1 cellular context compared by ENCODE assay signal in the genomic region with DNA sequence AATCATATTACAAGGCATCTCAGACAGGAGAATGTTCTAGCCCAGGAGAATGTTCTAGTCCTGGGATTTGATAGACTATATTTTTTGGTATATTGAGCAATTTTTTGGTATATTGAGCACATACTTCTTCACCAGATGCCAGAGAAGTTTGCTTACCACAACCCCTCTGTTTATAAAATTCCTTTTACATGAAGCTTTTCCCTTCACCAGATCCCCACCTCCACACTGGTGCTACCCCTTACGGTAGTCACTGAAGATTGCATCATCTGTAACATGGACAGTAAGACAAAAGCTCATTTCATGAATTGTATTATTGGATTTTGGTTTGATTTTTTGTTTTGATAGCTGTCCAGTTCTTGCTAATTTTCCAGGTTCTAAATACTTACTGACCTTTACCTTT.
TF ChIP-seq lines count a peak whose summit lies in the region.

No MANE protein-coding gene starts in this region.

TF ChIP-seq in HepG2, 621 proteins besides CTCF, POLR2A, EP300 and RAD21 (continued from another document and continues in another):
- TF ChIP-seq, protein P1, sequence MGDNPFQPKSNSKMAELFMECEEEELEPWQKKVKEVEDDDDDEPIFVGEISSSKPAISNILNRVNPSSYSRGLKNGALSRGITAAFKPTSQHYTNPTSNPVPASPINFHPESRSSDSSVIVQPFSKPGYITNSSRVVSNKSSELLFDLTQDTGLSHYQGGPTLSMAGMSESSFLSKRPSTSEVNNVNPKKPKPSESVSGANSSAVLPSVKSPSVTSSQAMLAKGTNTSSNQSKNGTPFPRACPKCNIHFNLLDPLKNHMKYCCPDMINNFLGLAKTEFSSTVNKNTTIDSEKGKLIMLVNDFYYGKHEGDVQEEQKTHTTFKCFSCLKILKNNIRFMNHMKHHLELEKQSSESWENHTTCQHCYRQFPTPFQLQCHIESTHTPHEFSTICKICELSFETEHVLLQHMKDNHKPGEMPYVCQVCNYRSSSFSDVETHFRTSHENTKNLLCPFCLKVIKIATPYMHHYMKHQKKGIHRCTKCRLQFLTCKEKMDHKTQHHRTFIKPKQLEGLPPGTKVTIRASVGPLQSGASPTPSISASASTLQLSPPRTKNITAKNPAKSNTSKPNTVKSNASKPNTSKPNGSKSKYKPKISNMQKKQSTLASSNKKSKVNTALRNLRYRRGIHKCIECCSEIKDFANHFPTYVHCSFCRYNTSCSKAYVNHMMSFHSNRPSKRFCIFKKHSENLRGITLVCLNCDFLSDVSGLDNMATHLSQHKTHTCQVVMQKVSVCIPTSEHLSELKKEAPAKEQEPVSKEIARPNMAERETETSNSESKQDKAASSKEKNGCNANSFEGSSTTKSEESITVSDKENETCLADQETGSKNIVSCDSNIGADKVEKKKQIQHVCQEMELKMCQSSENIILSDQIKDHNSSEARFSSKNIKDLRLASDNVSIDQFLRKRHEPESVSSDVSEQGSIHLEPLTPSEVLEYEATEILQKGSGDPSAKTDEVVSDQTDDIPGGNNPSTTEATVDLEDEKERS (CRISPR knock-in tag; IDR thresholded peaks at IDR 0.05): no peak
- TF ChIP-seq ZNF891 (CRISPR knock-in tag; IDR thresholded peaks at IDR 0.05): no peak
- TF ChIP-seq ZC3H13 (CRISPR knock-in tag; IDR thresholded peaks at IDR 0.05): no peak
- TF ChIP-seq SAFB2 (CRISPR knock-in tag; IDR thresholded peaks at IDR 0.05; ENCODE audit: borderline replicate concordance, low read depth): no peak
- peak; percentile 98 for TF ChIP-seq CEBPG (CRISPR knock-in tag; IDR thresholded peaks at IDR 0.05)
- TF ChIP-seq MXD4 (CRISPR knock-in tag; IDR thresholded peaks at IDR 0.05): no peak
- no peak for TF ChIP-seq TGIF2 (CRISPR knock-in tag; IDR thresholded peaks at IDR 0.05)
- no peak for TF ChIP-seq MTA1 (CRISPR knock-in tag; IDR thresholded peaks at IDR 0.05; ENCODE audit: borderline replicate concordance)
- TF ChIP-seq IRF2 (CRISPR knock-in tag; IDR thresholded peaks at IDR 0.05): 0 out of 2 replicates have a peak, but pooled peaks have one; percentile 27
- TF ChIP-seq HOXA9 (CRISPR knock-in tag; IDR thresholded peaks at IDR 0.05; ENCODE audit: borderline replicate concordance): no peak
- no peak for TF ChIP-seq ISX (CRISPR knock-in tag; conservative IDR thresholded peaks at IDR 0.05)
- no peak for TF ChIP-seq IKZF1 (IDR thresholded peaks at IDR 0.05)
- TF ChIP-seq RBFOX2 (IDR thresholded peaks at IDR 0.05; ENCODE audit: low read depth, low read length): no peak
- TF ChIP-seq ZKSCAN5 (CRISPR knock-in tag; IDR thresholded peaks at IDR 0.05): no peak
- TF ChIP-seq, protein P2, sequence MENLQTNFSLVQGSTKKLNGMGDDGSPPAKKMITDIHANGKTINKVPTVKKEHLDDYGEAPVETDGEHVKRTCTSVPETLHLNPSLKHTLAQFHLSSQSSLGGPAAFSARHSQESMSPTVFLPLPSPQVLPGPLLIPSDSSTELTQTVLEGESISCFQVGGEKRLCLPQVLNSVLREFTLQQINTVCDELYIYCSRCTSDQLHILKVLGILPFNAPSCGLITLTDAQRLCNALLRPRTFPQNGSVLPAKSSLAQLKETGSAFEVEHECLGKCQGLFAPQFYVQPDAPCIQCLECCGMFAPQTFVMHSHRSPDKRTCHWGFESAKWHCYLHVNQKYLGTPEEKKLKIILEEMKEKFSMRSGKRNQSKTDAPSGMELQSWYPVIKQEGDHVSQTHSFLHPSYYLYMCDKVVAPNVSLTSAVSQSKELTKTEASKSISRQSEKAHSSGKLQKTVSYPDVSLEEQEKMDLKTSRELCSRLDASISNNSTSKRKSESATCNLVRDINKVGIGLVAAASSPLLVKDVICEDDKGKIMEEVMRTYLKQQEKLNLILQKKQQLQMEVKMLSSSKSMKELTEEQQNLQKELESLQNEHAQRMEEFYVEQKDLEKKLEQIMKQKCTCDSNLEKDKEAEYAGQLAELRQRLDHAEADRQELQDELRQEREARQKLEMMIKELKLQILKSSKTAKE (CRISPR knock-in tag; IDR thresholded peaks at IDR 0.05; ENCODE audit: borderline replicate concordance): no peak
- TF ChIP-seq RFXANK (CRISPR knock-in tag; IDR thresholded peaks at IDR 0.05): no peak
- TF ChIP-seq ZSCAN29 (CRISPR knock-in tag; conservative IDR thresholded peaks at IDR 0.05): no peak
- no peak for TF ChIP-seq CAMTA2 (CRISPR knock-in tag; IDR thresholded peaks at IDR 0.05; ENCODE audit: borderline replicate concordance)
- no peak for TF ChIP-seq ZNF768 (CRISPR knock-in tag; IDR thresholded peaks at IDR 0.05)
- no peak for TF ChIP-seq ZNF777 (CRISPR knock-in tag; IDR thresholded peaks at IDR 0.05)
- TF ChIP-seq SMAD9 (CRISPR knock-in tag; IDR thresholded peaks at IDR 0.05): no peak
- no peak for TF ChIP-seq SIX4 (CRISPR knock-in tag; IDR thresholded peaks at IDR 0.05)
- TF ChIP-seq ZNF12 (CRISPR knock-in tag; IDR thresholded peaks at IDR 0.05): no peak
- TF ChIP-seq, protein P3, sequence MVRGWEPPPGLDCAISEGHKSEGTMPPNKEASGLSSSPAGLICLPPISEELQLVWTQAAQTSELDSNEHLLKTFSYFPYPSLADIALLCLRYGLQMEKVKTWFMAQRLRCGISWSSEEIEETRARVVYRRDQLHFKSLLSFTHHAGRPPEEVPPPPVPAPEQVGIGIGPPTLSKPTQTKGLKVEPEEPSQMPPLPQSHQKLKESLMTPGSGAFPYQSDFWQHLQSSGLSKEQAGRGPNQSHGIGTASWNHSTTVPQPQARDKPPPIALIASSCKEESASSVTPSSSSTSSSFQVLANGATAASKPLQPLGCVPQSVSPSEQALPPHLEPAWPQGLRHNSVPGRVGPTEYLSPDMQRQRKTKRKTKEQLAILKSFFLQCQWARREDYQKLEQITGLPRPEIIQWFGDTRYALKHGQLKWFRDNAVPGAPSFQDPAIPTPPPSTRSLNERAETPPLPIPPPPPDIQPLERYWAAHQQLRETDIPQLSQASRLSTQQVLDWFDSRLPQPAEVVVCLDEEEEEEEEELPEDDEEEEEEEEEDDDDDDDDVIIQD (CRISPR knock-in tag; IDR thresholded peaks at IDR 0.05; ENCODE audit: low read depth): peak; percentile 83; the same call in 1 of the 2 replicates
- TF ChIP-seq ATF7 (IDR thresholded peaks at IDR 0.05): peak; percentile 76
- TF ChIP-seq ATF7 (CRISPR knock-in tag; IDR thresholded peaks at IDR 0.05): no peak
- TF ChIP-seq ZSCAN31 (CRISPR knock-in tag; IDR thresholded peaks at IDR 0.05; ENCODE audit: low read depth): no peak
- no peak for TF ChIP-seq SSRP1 (CRISPR knock-in tag; IDR thresholded peaks at IDR 0.05)
- TF ChIP-seq ZNF331 (CRISPR knock-in tag; IDR thresholded peaks at IDR 0.05): peak; percentile 13; the same call in 1 of the 2 replicates
- TF ChIP-seq, protein P4, sequence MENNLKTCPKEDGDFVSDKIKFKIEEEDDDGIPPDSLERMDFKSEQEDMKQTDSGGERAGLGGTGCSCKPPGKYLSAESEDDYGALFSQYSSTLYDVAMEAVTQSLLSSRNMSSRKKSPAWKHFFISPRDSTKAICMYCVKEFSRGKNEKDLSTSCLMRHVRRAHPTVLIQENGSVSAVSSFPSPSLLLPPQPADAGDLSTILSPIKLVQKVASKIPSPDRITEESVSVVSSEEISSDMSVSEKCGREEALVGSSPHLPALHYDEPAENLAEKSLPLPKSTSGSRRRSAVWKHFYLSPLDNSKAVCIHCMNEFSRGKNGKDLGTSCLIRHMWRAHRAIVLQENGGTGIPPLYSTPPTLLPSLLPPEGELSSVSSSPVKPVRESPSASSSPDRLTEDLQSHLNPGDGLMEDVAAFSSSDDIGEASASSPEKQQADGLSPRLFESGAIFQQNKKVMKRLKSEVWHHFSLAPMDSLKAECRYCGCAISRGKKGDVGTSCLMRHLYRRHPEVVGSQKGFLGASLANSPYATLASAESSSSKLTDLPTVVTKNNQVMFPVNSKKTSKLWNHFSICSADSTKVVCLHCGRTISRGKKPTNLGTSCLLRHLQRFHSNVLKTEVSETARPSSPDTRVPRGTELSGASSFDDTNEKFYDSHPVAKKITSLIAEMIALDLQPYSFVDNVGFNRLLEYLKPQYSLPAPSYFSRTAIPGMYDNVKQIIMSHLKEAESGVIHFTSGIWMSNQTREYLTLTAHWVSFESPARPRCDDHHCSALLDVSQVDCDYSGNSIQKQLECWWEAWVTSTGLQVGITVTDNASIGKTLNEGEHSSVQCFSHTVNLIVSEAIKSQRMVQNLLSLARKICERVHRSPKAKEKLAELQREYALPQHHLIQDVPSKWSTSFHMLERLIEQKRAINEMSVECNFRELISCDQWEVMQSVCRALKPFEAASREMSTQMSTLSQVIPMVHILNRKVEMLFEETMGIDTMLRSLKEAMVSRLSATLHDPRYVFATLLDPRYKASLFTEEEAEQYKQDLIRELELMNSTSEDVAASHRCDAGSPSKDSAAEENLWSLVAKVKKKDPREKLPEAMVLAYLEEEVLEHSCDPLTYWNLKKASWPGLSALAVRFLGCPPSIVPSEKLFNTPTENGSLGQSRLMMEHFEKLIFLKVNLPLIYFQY (CRISPR knock-in tag; IDR thresholded peaks at IDR 0.05; ENCODE audit: borderline replicate concordance): no peak
- TF ChIP-seq, protein P5, sequence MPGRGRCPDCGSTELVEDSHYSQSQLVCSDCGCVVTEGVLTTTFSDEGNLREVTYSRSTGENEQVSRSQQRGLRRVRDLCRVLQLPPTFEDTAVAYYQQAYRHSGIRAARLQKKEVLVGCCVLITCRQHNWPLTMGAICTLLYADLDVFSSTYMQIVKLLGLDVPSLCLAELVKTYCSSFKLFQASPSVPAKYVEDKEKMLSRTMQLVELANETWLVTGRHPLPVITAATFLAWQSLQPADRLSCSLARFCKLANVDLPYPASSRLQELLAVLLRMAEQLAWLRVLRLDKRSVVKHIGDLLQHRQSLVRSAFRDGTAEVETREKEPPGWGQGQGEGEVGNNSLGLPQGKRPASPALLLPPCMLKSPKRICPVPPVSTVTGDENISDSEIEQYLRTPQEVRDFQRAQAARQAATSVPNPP (CRISPR knock-in tag; IDR thresholded peaks at IDR 0.05): no peak
- no peak for TF ChIP-seq NFIC (IDR thresholded peaks at IDR 0.05; ENCODE audit: low read length)
- TF ChIP-seq, protein P6, sequence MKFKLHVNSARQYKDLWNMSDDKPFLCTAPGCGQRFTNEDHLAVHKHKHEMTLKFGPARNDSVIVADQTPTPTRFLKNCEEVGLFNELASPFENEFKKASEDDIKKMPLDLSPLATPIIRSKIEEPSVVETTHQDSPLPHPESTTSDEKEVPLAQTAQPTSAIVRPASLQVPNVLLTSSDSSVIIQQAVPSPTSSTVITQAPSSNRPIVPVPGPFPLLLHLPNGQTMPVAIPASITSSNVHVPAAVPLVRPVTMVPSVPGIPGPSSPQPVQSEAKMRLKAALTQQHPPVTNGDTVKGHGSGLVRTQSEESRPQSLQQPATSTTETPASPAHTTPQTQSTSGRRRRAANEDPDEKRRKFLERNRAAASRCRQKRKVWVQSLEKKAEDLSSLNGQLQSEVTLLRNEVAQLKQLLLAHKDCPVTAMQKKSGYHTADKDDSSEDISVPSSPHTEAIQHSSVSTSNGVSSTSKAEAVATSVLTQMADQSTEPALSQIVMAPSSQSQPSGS (CRISPR knock-in tag; IDR thresholded peaks at IDR 0.05): peak; percentile 58; the same call in 1 of the 2 replicates
- TF ChIP-seq, protein P7, sequence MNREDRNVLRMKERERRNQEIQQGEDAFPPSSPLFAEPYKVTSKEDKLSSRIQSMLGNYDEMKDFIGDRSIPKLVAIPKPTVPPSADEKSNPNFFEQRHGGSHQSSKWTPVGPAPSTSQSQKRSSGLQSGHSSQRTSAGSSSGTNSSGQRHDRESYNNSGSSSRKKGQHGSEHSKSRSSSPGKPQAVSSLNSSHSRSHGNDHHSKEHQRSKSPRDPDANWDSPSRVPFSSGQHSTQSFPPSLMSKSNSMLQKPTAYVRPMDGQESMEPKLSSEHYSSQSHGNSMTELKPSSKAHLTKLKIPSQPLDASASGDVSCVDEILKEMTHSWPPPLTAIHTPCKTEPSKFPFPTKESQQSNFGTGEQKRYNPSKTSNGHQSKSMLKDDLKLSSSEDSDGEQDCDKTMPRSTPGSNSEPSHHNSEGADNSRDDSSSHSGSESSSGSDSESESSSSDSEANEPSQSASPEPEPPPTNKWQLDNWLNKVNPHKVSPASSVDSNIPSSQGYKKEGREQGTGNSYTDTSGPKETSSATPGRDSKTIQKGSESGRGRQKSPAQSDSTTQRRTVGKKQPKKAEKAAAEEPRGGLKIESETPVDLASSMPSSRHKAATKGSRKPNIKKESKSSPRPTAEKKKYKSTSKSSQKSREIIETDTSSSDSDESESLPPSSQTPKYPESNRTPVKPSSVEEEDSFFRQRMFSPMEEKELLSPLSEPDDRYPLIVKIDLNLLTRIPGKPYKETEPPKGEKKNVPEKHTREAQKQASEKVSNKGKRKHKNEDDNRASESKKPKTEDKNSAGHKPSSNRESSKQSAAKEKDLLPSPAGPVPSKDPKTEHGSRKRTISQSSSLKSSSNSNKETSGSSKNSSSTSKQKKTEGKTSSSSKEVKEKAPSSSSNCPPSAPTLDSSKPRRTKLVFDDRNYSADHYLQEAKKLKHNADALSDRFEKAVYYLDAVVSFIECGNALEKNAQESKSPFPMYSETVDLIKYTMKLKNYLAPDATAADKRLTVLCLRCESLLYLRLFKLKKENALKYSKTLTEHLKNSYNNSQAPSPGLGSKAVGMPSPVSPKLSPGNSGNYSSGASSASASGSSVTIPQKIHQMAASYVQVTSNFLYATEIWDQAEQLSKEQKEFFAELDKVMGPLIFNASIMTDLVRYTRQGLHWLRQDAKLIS (CRISPR knock-in tag; IDR thresholded peaks at IDR 0.05): no peak
- no peak for TF ChIP-seq ZNF143 (CRISPR knock-in tag; IDR thresholded peaks at IDR 0.05)
- no peak for TF ChIP-seq EED (CRISPR knock-in tag; IDR thresholded peaks at IDR 0.05)
- TF ChIP-seq, protein P8, sequence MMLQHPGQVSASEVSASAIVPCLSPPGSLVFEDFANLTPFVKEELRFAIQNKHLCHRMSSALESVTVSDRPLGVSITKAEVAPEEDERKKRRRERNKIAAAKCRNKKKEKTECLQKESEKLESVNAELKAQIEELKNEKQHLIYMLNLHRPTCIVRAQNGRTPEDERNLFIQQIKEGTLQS (CRISPR knock-in tag; IDR thresholded peaks at IDR 0.05): peak; percentile 85
- TF ChIP-seq ZNF446 (CRISPR knock-in tag; IDR thresholded peaks at IDR 0.05): no peak
- TF ChIP-seq, protein P9, sequence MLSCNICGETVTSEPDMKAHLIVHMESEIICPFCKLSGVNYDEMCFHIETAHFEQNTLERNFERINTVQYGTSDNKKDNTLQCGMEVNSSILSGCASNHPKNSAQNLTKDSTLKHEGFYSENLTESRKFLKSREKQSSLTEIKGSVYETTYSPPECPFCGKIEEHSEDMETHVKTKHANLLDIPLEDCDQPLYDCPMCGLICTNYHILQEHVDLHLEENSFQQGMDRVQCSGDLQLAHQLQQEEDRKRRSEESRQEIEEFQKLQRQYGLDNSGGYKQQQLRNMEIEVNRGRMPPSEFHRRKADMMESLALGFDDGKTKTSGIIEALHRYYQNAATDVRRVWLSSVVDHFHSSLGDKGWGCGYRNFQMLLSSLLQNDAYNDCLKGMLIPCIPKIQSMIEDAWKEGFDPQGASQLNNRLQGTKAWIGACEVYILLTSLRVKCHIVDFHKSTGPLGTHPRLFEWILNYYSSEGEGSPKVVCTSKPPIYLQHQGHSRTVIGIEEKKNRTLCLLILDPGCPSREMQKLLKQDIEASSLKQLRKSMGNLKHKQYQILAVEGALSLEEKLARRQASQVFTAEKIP (CRISPR knock-in tag; IDR thresholded peaks at IDR 0.05; ENCODE audit: borderline replicate concordance): no peak
- TF ChIP-seq, protein P10, sequence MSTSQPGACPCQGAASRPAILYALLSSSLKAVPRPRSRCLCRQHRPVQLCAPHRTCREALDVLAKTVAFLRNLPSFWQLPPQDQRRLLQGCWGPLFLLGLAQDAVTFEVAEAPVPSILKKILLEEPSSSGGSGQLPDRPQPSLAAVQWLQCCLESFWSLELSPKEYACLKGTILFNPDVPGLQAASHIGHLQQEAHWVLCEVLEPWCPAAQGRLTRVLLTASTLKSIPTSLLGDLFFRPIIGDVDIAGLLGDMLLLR (CRISPR knock-in tag; IDR thresholded peaks at IDR 0.05): no peak
- no peak for TF ChIP-seq TCF7L2 (IDR thresholded peaks at IDR 0.05; ENCODE audit: low read depth, low read length)
